Comparison of ENCODE assay signal across 10 cellular contexts in genomic region chr20:24955045-24955444, GRCh38. TPM values are rescaled to one million over a fixed set of nuclear protein-coding genes. Genes with fewer than 3 reads are reported as not detected.
A peak's percentile ranks its signal among the peaks of the same experiment; 100 is the strongest.
DNase-seq lines count a peak whose midpoint lies in the region; ATAC-seq, FAIRE-seq and TF ChIP-seq lines count a peak whose summit lies in the region.
"Had no signal": no experiment of that assay in that cellular context is flagged by ENCODE, and none has a peak within 500 bp of the region (broad histone marks: within the 10 kb centered on the region; RNA-seq: fewer than 3 reads in every experiment).

No MANE protein-coding gene starts in this region.

- ATAC-seq in GM19468 (IDR thresholded peaks at IDR 0.05; ENCODE audit: extremely low read depth, unreplicated experiment): peak; percentile 66
- peak; percentile 81 for ATAC-seq in HG03432 (IDR thresholded peaks at IDR 0.05; ENCODE audit: unreplicated experiment)
- ATAC-seq in activated naive CD8-positive, alpha-beta T cell treated with anti-CD3 and anti-CD28 coated beads, Interleukin-2, amount 50 U/mL, for 24 hours: peak; percentile 21

- FAIRE-seq in GM12892 (lab: Jason Lieb, UNC) (peak; percentile 46), RCC 7860 (lab: Jason Lieb, UNC) (no peak)
- FAIRE-seq: endothelial cell of umbilical vein had no signal

- peak overlapping the region; percentile 80 for H3K27ac Mint-ChIP-seq in activated naive CD8-positive, alpha-beta T cell treated with anti-CD3 and anti-CD28 coated beads, Interleukin-2, amount 50 U/mL, for 24 hours

- no peaks in the 10 kb centered on the region for H3K27me3 Mint-ChIP-seq in activated naive CD8-positive, alpha-beta T cell treated with anti-CD3 and anti-CD28 coated beads, Interleukin-2, amount 50 U/mL, for 24 hours

- H3K9me3 Mint-ChIP-seq in activated naive CD8-positive, alpha-beta T cell treated with anti-CD3 and anti-CD28 coated beads, Interleukin-2, amount 50 U/mL, for 24 hours: no peaks in the 10 kb centered on the region

- H3K4me3 Mint-ChIP-seq in activated naive CD8-positive, alpha-beta T cell treated with anti-CD3 and anti-CD28 coated beads, Interleukin-2, amount 50 U/mL, for 24 hours: peak overlapping the region; percentile 40

- H3K4me1 Mint-ChIP-seq in activated naive CD8-positive, alpha-beta T cell treated with anti-CD3 and anti-CD28 coated beads, Interleukin-2, amount 50 U/mL, for 24 hours: peaks cover 41% of the 10 kb centered on the region

- no peak for TF ChIP-seq POLR2A in GM12892 (IDR thresholded peaks at IDR 0.05; ENCODE audit: low read depth, low read length)

- peaks cover 41% of the 10 kb centered on the region for H3K36me3 Mint-ChIP-seq in activated naive CD8-positive, alpha-beta T cell treated with anti-CD3 and anti-CD28 coated beads, Interleukin-2, amount 50 U/mL, for 24 hours (ENCODE audit: low read depth)

- DNase-seq in GM12892 (ENCODE audit: insufficient read length) (peak; percentile 32), RCC 7860 (ENCODE audit: low spot score) (no peak), SKM-1 (lab: John Stamatoyannopoulos, UW; ENCODE audit: unreplicated experiment) (no peak), NCI-H226 (no peak)
- no peak for DNase-seq in activated naive CD8-positive, alpha-beta T cell treated with anti-CD3 and anti-CD28 coated beads, Interleukin-2, amount 50 U/mL, for 24 hours
- no peak for DNase-seq in stimulated activated CD4-positive, alpha-beta T cell treated with anti-CD3 and anti-CD28 coated beads, Interleukin-15, amount 100 ng/mL, for 24 hours
- DNase-seq: nucleus accumbens had no signal

RNA-seq across cellular contexts. Expression of gene CST7, which starts 6.0 kb away (rescaled TPM):
- polyA plus RNA-seq in GM12892 (2012; ENCODE audit: missing spikeins): not detected
- polyA plus RNA-seq: endothelial cell of umbilical vein had no signal

RNA-seq across cellular contexts. Expression of gene APMAP, which starts 37.5 kb away (rescaled TPM):
- 21.6 TPM for polyA plus RNA-seq in GM12892 (2012; ENCODE audit: missing spikeins)

Comparison
In these comparisons a context has a peak if more than half of its experiments do, and no peak if none do; other contexts are left out.
1. ATAC-seq: peak in every context shown above with its lines; median percentile 81 in HG03432; 66 in GM19468; 21 in activated naive CD8-positive, alpha-beta T cell treated with anti-CD3 and anti-CD28 coated beads, Interleukin-2, amount 50 U/mL, for 24 hours.